Comparison of ENCODE assay signal across 10 cellular contexts in genomic region chr2:162587653-162588052, GRCh38.
"Had no signal": no experiment of that assay in that cellular context is flagged by ENCODE, and none has a peak within 500 bp of the region (broad histone marks: within the 10 kb centered on the region; RNA-seq: fewer than 3 reads in every experiment).

No MANE protein-coding gene starts in this region.

- H2AFZ ChIP-seq: GM23248 had no signal

- H3K9ac ChIP-seq: GM23248 had no signal

- H3K9me3 ChIP-seq: HAP-1 had no signal

- H3K36me3 ChIP-seq: HAP-1 had no signal

- H3K4me1 ChIP-seq: HAP-1 had no signal

- ATAC-seq: HCT116, K562 had no signal

- H3K27ac ChIP-seq: GM23248, HL-60 had no signal

- H3K4me3 ChIP-seq: GM23248, HAP-1, K562 had no signal

- FAIRE-seq: K562 had no signal

- DNase-seq: GM23248, GOT3, H7, HFFc6, IMR-90, KG1 had no signal
